18 cellular contexts compared by ENCODE assay signal in genomic region chr4:113006632-113007031, GRCh38. TPM values are rescaled to one million over a fixed set of nuclear protein-coding genes. Genes with fewer than 3 reads are reported as not detected.
"Had no signal": no experiment of that assay in that cellular context is flagged by ENCODE, and none has a peak within 500 bp of the region (broad histone marks: within the 10 kb centered on the region; RNA-seq: fewer than 3 reads in every experiment).

No MANE protein-coding gene starts in this region.

- H3K27me3 Mint-ChIP-seq: dendritic cell treated with granulocyte-macrophage colony-stimulating factor and Interleukin-4, amounts not matched to agents 40 ng/mL and 50 ng/mL, for 4 days had no signal

- ATAC-seq: foreskin keratinocyte; heart left ventricle; naive thymus-derived CD4-positive, alpha-beta T cell; psoas muscle; sciatic nerve had no signal

- H3K27ac ChIP-seq: foreskin keratinocyte, heart left ventricle, parathyroid adenoma, psoas muscle had no signal

- H3K4me1 Mint-ChIP-seq: naive thymus-derived CD4-positive, alpha-beta T cell had no signal

- H3K4me3 Mint-ChIP-seq: dendritic cell treated with granulocyte-macrophage colony-stimulating factor and Interleukin-4, amounts not matched to agents 40 ng/mL and 50 ng/mL, for 4 days; naive thymus-derived CD4-positive, alpha-beta T cell; nephron progenitor cell had no signal

- H3K27ac Mint-ChIP-seq: dendritic cell treated with granulocyte-macrophage colony-stimulating factor and Interleukin-4, amounts not matched to agents 40 ng/mL and 50 ng/mL, for 4 days; naive thymus-derived CD4-positive, alpha-beta T cell had no signal

- H3K9me3 Mint-ChIP-seq: dendritic cell treated with granulocyte-macrophage colony-stimulating factor and Interleukin-4, amounts not matched to agents 40 ng/mL and 50 ng/mL, for 4 days; nephron progenitor cell had no signal

- DNase-seq: erythroblast; foreskin keratinocyte; heart left ventricle; hippocampal formation; kidney glomerular epithelial cell; mammary epithelial cell; naive thymus-derived CD4-positive, alpha-beta T cell; nephron progenitor cell; psoas muscle; stimulated activated CD4-positive, alpha-beta T cell treated with anti-CD3 and anti-CD28 coated beads, Interleukin-2, amount 100 ng/mL, for 24 hours; stimulated activated CD4-positive, alpha-beta T cell treated with anti-CD3 and anti-CD28 coated beads, Interleukin-4, amount 100 ng/mL, for 4 hours; stimulated activated naive CD4-positive, alpha-beta T cell; trophoblast cell had no signal

- FAIRE-seq: colon, endothelial cell of umbilical vein had no signal

RNA-seq across cellular contexts. Expression of gene ANK2, which starts 42.8 kb away (rescaled TPM):
- total RNA-seq: endothelial cell of umbilical vein had no signal
- polyA plus RNA-seq: endothelial cell of umbilical vein; naive thymus-derived CD4-positive, alpha-beta T cell had no signal
